In genomic region chr17:8186446-8186786, GRCh38 we compare ENCODE assay signal across 1 cellular context.
TF ChIP-seq lines count a peak whose summit lies in the region.

No MANE protein-coding gene starts in this region.

TF ChIP-seq in GM12878, 131 proteins besides CTCF, POLR2A, EP300 and RAD21:
- TF ChIP-seq, protein P1, sequence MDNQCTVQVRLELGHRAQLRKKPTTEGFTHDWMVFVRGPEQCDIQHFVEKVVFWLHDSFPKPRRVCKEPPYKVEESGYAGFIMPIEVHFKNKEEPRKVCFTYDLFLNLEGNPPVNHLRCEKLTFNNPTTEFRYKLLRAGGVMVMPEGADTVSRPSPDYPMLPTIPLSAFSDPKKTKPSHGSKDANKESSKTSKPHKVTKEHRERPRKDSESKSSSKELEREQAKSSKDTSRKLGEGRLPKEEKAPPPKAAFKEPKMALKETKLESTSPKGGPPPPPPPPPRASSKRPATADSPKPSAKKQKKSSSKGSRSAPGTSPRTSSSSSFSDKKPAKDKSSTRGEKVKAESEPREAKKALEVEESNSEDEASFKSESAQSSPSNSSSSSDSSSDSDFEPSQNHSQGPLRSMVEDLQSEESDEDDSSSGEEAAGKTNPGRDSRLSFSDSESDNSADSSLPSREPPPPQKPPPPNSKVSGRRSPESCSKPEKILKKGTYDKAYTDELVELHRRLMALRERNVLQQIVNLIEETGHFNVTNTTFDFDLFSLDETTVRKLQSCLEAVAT (IDR thresholded peaks at IDR 0.05): 0 out of 2 replicates have a peak, but pooled peaks have one; percentile 10
- TF ChIP-seq YY1 (IDR thresholded peaks at IDR 0.05; ENCODE audit: low read depth, low read length): peak; percentile 5; the same call in 1 of the 2 replicates
- TF ChIP-seq, protein P2, sequence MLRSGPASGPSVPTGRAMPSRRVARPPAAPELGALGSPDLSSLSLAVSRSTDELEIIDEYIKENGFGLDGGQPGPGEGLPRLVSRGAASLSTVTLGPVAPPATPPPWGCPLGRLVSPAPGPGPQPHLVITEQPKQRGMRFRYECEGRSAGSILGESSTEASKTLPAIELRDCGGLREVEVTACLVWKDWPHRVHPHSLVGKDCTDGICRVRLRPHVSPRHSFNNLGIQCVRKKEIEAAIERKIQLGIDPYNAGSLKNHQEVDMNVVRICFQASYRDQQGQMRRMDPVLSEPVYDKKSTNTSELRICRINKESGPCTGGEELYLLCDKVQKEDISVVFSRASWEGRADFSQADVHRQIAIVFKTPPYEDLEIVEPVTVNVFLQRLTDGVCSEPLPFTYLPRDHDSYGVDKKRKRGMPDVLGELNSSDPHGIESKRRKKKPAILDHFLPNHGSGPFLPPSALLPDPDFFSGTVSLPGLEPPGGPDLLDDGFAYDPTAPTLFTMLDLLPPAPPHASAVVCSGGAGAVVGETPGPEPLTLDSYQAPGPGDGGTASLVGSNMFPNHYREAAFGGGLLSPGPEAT (IDR thresholded peaks at IDR 0.05; ENCODE audit: low read depth): no peak
- TF ChIP-seq EED (IDR thresholded peaks at IDR 0.05; ENCODE audit: low read depth): 0 out of 2 replicates have a peak, but pooled peaks have one; percentile 8
- TF ChIP-seq LARP7 (IDR thresholded peaks at IDR 0.05): no peak
- no peak for TF ChIP-seq WRNIP1 (IDR thresholded peaks at IDR 0.05; ENCODE audit: borderline replicate concordance, low read depth, low read length)
- peak; percentile 4; the same call in 1 of the 2 replicates for TF ChIP-seq BACH1 (IDR thresholded peaks at IDR 0.05; ENCODE audit: borderline replicate concordance)
- no peak for TF ChIP-seq RBBP5 (conservative IDR thresholded peaks at IDR 0.05)
- no peak for TF ChIP-seq RAD51 (IDR thresholded peaks at IDR 0.05)
- TF ChIP-seq, protein P3, sequence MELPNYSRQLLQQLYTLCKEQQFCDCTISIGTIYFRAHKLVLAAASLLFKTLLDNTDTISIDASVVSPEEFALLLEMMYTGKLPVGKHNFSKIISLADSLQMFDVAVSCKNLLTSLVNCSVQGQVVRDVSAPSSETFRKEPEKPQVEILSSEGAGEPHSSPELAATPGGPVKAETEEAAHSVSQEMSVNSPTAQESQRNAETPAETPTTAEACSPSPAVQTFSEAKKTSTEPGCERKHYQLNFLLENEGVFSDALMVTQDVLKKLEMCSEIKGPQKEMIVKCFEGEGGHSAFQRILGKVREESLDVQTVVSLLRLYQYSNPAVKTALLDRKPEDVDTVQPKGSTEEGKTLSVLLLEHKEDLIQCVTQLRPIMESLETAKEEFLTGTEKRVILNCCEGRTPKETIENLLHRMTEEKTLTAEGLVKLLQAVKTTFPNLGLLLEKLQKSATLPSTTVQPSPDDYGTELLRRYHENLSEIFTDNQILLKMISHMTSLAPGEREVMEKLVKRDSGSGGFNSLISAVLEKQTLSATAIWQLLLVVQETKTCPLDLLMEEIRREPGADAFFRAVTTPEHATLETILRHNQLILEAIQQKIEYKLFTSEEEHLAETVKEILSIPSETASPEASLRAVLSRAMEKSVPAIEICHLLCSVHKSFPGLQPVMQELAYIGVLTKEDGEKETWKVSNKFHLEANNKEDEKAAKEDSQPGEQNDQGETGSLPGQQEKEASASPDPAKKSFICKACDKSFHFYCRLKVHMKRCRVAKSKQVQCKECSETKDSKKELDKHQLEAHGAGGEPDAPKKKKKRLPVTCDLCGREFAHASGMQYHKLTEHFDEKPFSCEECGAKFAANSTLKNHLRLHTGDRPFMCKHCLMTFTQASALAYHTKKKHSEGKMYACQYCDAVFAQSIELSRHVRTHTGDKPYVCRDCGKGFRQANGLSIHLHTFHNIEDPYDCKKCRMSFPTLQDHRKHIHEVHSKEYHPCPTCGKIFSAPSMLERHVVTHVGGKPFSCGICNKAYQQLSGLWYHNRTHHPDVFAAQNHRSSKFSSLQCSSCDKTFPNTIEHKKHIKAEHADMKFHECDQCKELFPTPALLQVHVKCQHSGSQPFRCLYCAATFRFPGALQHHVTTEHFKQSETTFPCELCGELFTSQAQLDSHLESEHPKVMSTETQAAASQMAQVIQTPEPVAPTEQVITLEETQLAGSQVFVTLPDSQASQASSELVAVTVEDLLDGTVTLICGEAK (IDR thresholded peaks at IDR 0.05; ENCODE audit: borderline replicate concordance): peak; percentile 22
- no peak for TF ChIP-seq HDGF (IDR thresholded peaks at IDR 0.05)
- TF ChIP-seq JUND (IDR thresholded peaks at IDR 0.05; ENCODE audit: low read depth, low read length): peak; percentile 50; the same call in 1 of the 2 replicates
- no peak for TF ChIP-seq SRF (IDR thresholded peaks at IDR 0.05; ENCODE audit: low read depth in 2 of 2, low read length in 2 of 2)
- TF ChIP-seq SREBF2 (IDR thresholded peaks at IDR 0.05; ENCODE audit: low read length): no peak
- no peak for TF ChIP-seq RELA (IDR thresholded peaks at IDR 0.05; ENCODE audit: borderline replicate concordance, partially characterized antibody)
- no peak for TF ChIP-seq KLF5 (IDR thresholded peaks at IDR 0.05; ENCODE audit: partially characterized antibody)
- TF ChIP-seq RB1 (IDR thresholded peaks at IDR 0.05; ENCODE audit: borderline replicate concordance): 0 out of 2 replicates have a peak, but pooled peaks have one; percentile 1
- peak; percentile 84; the same call in 1 of the 2 replicates for TF ChIP-seq ZNF217 (IDR thresholded peaks at IDR 0.05)
- no peak for TF ChIP-seq TBL1XR1 (IDR thresholded peaks at IDR 0.05; ENCODE audit: low read depth, low read length)
- 0 out of 2 replicates have a peak, but pooled peaks have one; percentile 17 for TF ChIP-seq MTA3 (IDR thresholded peaks at IDR 0.05; ENCODE audit: borderline replicate concordance, low read length)
- TF ChIP-seq KAT2A (conservative IDR thresholded peaks at IDR 0.05; ENCODE audit: control insufficient read depth, low read depth, low read length): no peak
- no peak for TF ChIP-seq ZNF24 (IDR thresholded peaks at IDR 0.05)
- no peak for TF ChIP-seq PAX8 (IDR thresholded peaks at IDR 0.05)
- 0 out of 2 replicates have a peak, but pooled peaks have one; percentile 1 for TF ChIP-seq GATAD2B (conservative IDR thresholded peaks at IDR 0.05; ENCODE audit: low read depth)
- TF ChIP-seq NBN (IDR thresholded peaks at IDR 0.05): 0 out of 2 replicates have a peak, but pooled peaks have one; percentile 10
- TF ChIP-seq, protein P4, sequence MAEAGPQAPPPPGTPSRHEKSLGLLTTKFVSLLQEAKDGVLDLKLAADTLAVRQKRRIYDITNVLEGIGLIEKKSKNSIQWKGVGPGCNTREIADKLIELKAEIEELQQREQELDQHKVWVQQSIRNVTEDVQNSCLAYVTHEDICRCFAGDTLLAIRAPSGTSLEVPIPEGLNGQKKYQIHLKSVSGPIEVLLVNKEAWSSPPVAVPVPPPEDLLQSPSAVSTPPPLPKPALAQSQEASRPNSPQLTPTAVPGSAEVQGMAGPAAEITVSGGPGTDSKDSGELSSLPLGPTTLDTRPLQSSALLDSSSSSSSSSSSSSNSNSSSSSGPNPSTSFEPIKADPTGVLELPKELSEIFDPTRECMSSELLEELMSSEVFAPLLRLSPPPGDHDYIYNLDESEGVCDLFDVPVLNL (IDR thresholded peaks at IDR 0.05; ENCODE audit: low read depth, low read length): peak; percentile 38; the same call in 1 of the 2 replicates
- TF ChIP-seq, protein P5, sequence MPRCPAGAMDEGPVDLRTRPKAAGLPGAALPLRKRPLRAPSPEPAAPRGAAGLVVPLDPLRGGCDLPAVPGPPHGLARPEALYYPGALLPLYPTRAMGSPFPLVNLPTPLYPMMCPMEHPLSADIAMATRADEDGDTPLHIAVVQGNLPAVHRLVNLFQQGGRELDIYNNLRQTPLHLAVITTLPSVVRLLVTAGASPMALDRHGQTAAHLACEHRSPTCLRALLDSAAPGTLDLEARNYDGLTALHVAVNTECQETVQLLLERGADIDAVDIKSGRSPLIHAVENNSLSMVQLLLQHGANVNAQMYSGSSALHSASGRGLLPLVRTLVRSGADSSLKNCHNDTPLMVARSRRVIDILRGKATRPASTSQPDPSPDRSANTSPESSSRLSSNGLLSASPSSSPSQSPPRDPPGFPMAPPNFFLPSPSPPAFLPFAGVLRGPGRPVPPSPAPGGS (IDR thresholded peaks at IDR 0.05; ENCODE audit: borderline replicate concordance, insufficient read depth, low read depth, low read length, poor library complexity, severe bottlenecking): no peak
- no peak for TF ChIP-seq PML (IDR thresholded peaks at IDR 0.05; ENCODE audit: low read length)
- TF ChIP-seq, protein P6, sequence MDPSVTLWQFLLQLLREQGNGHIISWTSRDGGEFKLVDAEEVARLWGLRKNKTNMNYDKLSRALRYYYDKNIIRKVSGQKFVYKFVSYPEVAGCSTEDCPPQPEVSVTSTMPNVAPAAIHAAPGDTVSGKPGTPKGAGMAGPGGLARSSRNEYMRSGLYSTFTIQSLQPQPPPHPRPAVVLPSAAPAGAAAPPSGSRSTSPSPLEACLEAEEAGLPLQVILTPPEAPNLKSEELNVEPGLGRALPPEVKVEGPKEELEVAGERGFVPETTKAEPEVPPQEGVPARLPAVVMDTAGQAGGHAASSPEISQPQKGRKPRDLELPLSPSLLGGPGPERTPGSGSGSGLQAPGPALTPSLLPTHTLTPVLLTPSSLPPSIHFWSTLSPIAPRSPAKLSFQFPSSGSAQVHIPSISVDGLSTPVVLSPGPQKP (IDR thresholded peaks at IDR 0.05; ENCODE audit: low read depth, low read length): peak; percentile 48; the same call in 1 of the 2 replicates
- no peak for TF ChIP-seq MTA2 (IDR thresholded peaks at IDR 0.05; ENCODE audit: low read depth)
- TF ChIP-seq ASH2L (IDR thresholded peaks at IDR 0.05; ENCODE audit: borderline replicate concordance, low read depth): peak; percentile 70; the same call in 1 of the 2 replicates
